In genomic region chr9:15735083-15735974, GRCh38 we compare ENCODE assay signal across 1 cellular context.
TF ChIP-seq lines count a peak whose summit lies in the region.

No MANE protein-coding gene starts in this region.

TF ChIP-seq in SK-N-SH, 30 proteins besides CTCF, POLR2A, EP300 and RAD21 (continued from another document):
- no peak for TF ChIP-seq USF1 (IDR thresholded peaks at IDR 0.05; ENCODE audit: borderline replicate concordance, low read depth)
- TF ChIP-seq TEAD4 (IDR thresholded peaks at IDR 0.05; ENCODE audit: borderline replicate concordance, insufficient read depth): 0 out of 2 replicates have a peak, but pooled peaks have one; percentile 10
- 0 out of 2 replicates have a peak, but pooled peaks have one; percentile 18 for TF ChIP-seq PBX3 (IDR thresholded peaks at IDR 0.05)
- peak; percentile 52 for TF ChIP-seq TCF12 (IDR thresholded peaks at IDR 0.05)
- peak; percentile 38; the same call in 1 of the 2 replicates for TF ChIP-seq JUND (IDR thresholded peaks at IDR 0.05)
- TF ChIP-seq NRF1 (IDR thresholded peaks at IDR 0.05; ENCODE audit: low read depth, low read length): no peak
